ENCODE assay signal across 1 cellular context in genomic region chr2:96156011-96156820, GRCh38.
TF ChIP-seq lines count a peak whose summit lies in the region.

No MANE protein-coding gene starts in this region.

TF ChIP-seq in HepG2, 621 proteins besides CTCF, POLR2A, EP300 and RAD21:
- TF ChIP-seq ZNF556 (CRISPR knock-in tag; IDR thresholded peaks at IDR 0.05; ENCODE audit: borderline replicate concordance) (no peak), TIGD3 (CRISPR knock-in tag; IDR thresholded peaks at IDR 0.05; ENCODE audit: borderline replicate concordance) (no peak), HDAC6 (IDR thresholded peaks at IDR 0.05; ENCODE audit: low read depth, low read length) (no peak), RBAK (CRISPR knock-in tag; IDR thresholded peaks at IDR 0.05) (no peak), MEIS1 (CRISPR knock-in tag; IDR thresholded peaks at IDR 0.05; ENCODE audit: borderline replicate concordance) (no peak), ZNF451 (CRISPR knock-in tag; IDR thresholded peaks at IDR 0.05) (no peak), ZNF326 (CRISPR knock-in tag; IDR thresholded peaks at IDR 0.05; ENCODE audit: borderline replicate concordance) (no peak), ZBTB37 (CRISPR knock-in tag; IDR thresholded peaks at IDR 0.05) (no peak), ZNF839 (CRISPR knock-in tag; IDR thresholded peaks at IDR 0.05; ENCODE audit: borderline replicate concordance) (no peak), ARNT2 (CRISPR knock-in tag; IDR thresholded peaks at IDR 0.05; ENCODE audit: low read depth) (no peak), DZIP1 (CRISPR knock-in tag; IDR thresholded peaks at IDR 0.05) (no peak), MLLT10 (CRISPR knock-in tag; IDR thresholded peaks at IDR 0.05) (no peak), ZNF530 (CRISPR knock-in tag; IDR thresholded peaks at IDR 0.05; ENCODE audit: low read depth) (no peak)
